In genomic region chr12:115313929-115314328, GRCh38 we compare ENCODE assay signal across 14 cellular contexts.
DNase-seq lines count a peak whose midpoint lies in the region; ATAC-seq and TF ChIP-seq lines count a peak whose summit lies in the region.
"Had no signal": no experiment of that assay in that cellular context is flagged by ENCODE, and none has a peak within 500 bp of the region (broad histone marks: within the 10 kb centered on the region; RNA-seq: fewer than 3 reads in every experiment).

No MANE protein-coding gene starts in this region.

- BruUV-seq in PC-3 (replicated peaks; lab: Mats Ljungman, UMichigan) (no TSS peak), A673 (replicated peaks; lab: Mats Ljungman, UMichigan) (no TSS peak)

- H3K27me3 ChIP-seq in PC-3 (ENCODE audit: low read length) (no peaks in the 10 kb centered on the region), A673 (replicated peaks; ENCODE audit: insufficient read depth, low read depth, low read length, poor library complexity) (no peaks in the 10 kb centered on the region), transverse colon (no peaks in the 10 kb centered on the region)

- no peaks in the 10 kb centered on the region for H4K20me1 ChIP-seq in PC-3 (ENCODE audit: low read length)

- POLR2A ChIA-PET in PC-3 (lab: Charles Lee; ENCODE audit: unreplicated experiment): interaction anchor here (0.5 to 0.6 kb wide), 2 partner anchors 10 to 1979 kb away, joined by 3 to 16 read pairs; no protein-coding TSS in a partner anchor
- POLR2A ChIA-PET in A673 (lab: Charles Lee; ENCODE audit: low non-redundant PET): no interaction called here

- no peak for TF ChIP-seq CTCF in PC-3 (conservative IDR thresholded peaks at IDR 0.05; ENCODE audit: low read depth, low read length)
- TF ChIP-seq CTCF in epithelial cell of proximal tubule (conservative IDR thresholded peaks at IDR 0.05; ENCODE audit: low read depth, low read length): no peak
- TF ChIP-seq CTCF in A673 (conservative IDR thresholded peaks at IDR 0.05; ENCODE audit: low read depth, low read length): no peak
- TF ChIP-seq CTCF in transverse colon (IDR thresholded peaks at IDR 0.05): no peak

- peak overlapping the region; percentile 36 for H3K4me2 ChIP-seq in PC-3 (ENCODE audit: low read length)

- TF ChIP-seq POLR2A in transverse colon (IDR thresholded peaks at IDR 0.05): no peak

- CTCF ChIA-PET in PC-3 (lab: Charles Lee): interaction anchor here (0.6 kb wide), 1 partner anchor 445 kb away, joined by 7 read pairs; no protein-coding TSS in a partner anchor
- CTCF ChIA-PET in A673 (lab: Charles Lee): no interaction called here

- H3K4me1 ChIP-seq in PC-3 (ENCODE audit: insufficient read depth, low read length) (peaks cover 37% of the 10 kb centered on the region), A673 (ENCODE audit: insufficient read depth, low read length, poor library complexity, severe bottlenecking) (no peaks in the 10 kb centered on the region), transverse colon (no peaks in the 10 kb centered on the region)

- no peak for TF ChIP-seq EP300 in transverse colon (IDR thresholded peaks at IDR 0.05; ENCODE audit: low read depth)

- H3F3A ChIP-seq in PC-3 (ENCODE audit: low read length, unreplicated experiment): no peaks in the 10 kb centered on the region

- in situ Hi-C loops in transverse colon (cut with MboI; ENCODE audit: low pct_ligation_motif_present in 1 of 4, low pct_unique_long_range_greater_than_20kb in 1 of 4, low sequenced_read_pairs in 3 of 4): no loop called here

- no peaks in the 10 kb centered on the region for H3K9me2 ChIP-seq in PC-3 (replicated peaks; ENCODE audit: low read length)

- H3K79me2 ChIP-seq in PC-3 (ENCODE audit: low read length): no peaks in the 10 kb centered on the region

- WGBS in transverse colon (ENCODE audit: low coverage in 1 of 2), 2 donors: 40 to 88% methylated on average over 1 to 2 of the region's 2 CpGs

- H2AFZ ChIP-seq in PC-3 (ENCODE audit: low read length): no peak overlapping the region

- no peaks in the 10 kb centered on the region for H3K36me3 ChIP-seq in PC-3 (ENCODE audit: low read depth, low read length)
- no peaks in the 10 kb centered on the region for H3K36me3 ChIP-seq in A673 (ENCODE audit: insufficient read depth, low read length, poor library complexity, severe bottlenecking)
- H3K36me3 ChIP-seq in transverse colon: no peaks in the 10 kb centered on the region

- ATAC-seq in PC-3: peak; percentile 87
- no peak for ATAC-seq in HG03025 (IDR thresholded peaks at IDR 0.05; ENCODE audit: low FRiP score, unreplicated experiment)
- ATAC-seq: activated CD4-positive, alpha-beta T cell treated with anti-CD3 and anti-CD28 coated beads for 36 hours; effector memory CD8-positive, alpha-beta T cell had no signal

- H3K9me3 ChIP-seq in PC-3 (ENCODE audit: low read length) (no peaks in the 10 kb centered on the region), A673 (ENCODE audit: low read depth, low read length, poor library complexity, severe bottlenecking) (peaks cover 5% of the 10 kb centered on the region), transverse colon (no peaks in the 10 kb centered on the region)

- H3K4me3 ChIP-seq in PC-3 (ENCODE audit: low read length) (no peak overlapping the region), epithelial cell of proximal tubule (ENCODE audit: low read depth, low read length) (no peak overlapping the region), A673 (ENCODE audit: low read depth, low read length, poor library complexity, severe bottlenecking) (no peak overlapping the region), transverse colon (no peak overlapping the region)

- intact Hi-C loops in PC-3 (cut with micrococcal nuclease) (loop anchor here (5.0 kb wide), 1 partner anchor 312 kb away; no protein-coding TSS in a partner anchor), A673 (cut with micrococcal nuclease; ENCODE audit: unreplicated experiment) (no loop called here), transverse colon (cut with DNase I; ENCODE audit: low total_unique reads) (no loop called here)

- no peak overlapping the region for H3K9ac ChIP-seq in PC-3 (ENCODE audit: low read length)

- H3K27ac ChIP-seq in PC-3 (ENCODE audit: low read length): peak overlapping the region; percentile 58
- no peak overlapping the region for H3K27ac ChIP-seq in A673 (ENCODE audit: low read depth, low read length, poor library complexity, severe bottlenecking)
- no peak overlapping the region for H3K27ac ChIP-seq in transverse colon

- DNase-seq in EH (ENCODE audit: low read depth) (peak; percentile 74), PC-3 (peak; percentile 97), epithelial cell of proximal tubule (ENCODE audit: low read depth) (peak; percentile 92), mucosa of gallbladder (ENCODE audit: low spot score) (peak; percentile 91), A673 (ENCODE audit: low spot score) (no peak), transverse colon (no peak)
- DNase-seq in stimulated activated CD4-positive, alpha-beta T cell treated with anti-CD3 and anti-CD28 coated beads, Interleukin-12 subunit alpha, Interleukin-12 subunit beta, amount 100 ng/mL, for 4 hours: no peak
- DNase-seq: activated CD4-positive, alpha-beta T cell treated with anti-CD3 and anti-CD28 coated beads for 36 hours; activated T-cell treated with anti-CD3 and anti-CD28 coated beads, Interleukin-2, amount 50 U/mL, for 48 hours; CD4-positive, alpha-beta T cell; effector memory CD8-positive, alpha-beta T cell; NCI-H2029 treated with DMSO at 0.1 percent for 48 hours; stimulated activated CD4-positive, alpha-beta T cell treated with anti-CD3 and anti-CD28 coated beads, Interleukin-1b, Interleukin-23, amount 100 ng/mL, for 48 hours had no signal

Comparison
In these comparisons a context has a peak if more than half of its experiments do, and no peak if none do; other contexts are left out.
1. DNase-seq: peak in EH (single experiment), PC-3 (single experiment), epithelial cell of proximal tubule (single experiment) and mucosa of gallbladder (single experiment); none in A673 (single experiment), stimulated activated CD4-positive, alpha-beta T cell treated with anti-CD3 and anti-CD28 coated beads, Interleukin-12 subunit alpha, Interleukin-12 subunit beta, amount 100 ng/mL, for 4 hours (single experiment) and transverse colon (single experiment).